1 cellular context compared by ENCODE assay signal in genomic region chr12:113700943-113701342, GRCh38.
TF ChIP-seq lines count a peak whose summit lies in the region.

No MANE protein-coding gene starts in this region.

TF ChIP-seq in HepG2, 621 proteins besides CTCF, POLR2A, EP300 and RAD21 (continued from another document):
- TF ChIP-seq, protein P1, sequence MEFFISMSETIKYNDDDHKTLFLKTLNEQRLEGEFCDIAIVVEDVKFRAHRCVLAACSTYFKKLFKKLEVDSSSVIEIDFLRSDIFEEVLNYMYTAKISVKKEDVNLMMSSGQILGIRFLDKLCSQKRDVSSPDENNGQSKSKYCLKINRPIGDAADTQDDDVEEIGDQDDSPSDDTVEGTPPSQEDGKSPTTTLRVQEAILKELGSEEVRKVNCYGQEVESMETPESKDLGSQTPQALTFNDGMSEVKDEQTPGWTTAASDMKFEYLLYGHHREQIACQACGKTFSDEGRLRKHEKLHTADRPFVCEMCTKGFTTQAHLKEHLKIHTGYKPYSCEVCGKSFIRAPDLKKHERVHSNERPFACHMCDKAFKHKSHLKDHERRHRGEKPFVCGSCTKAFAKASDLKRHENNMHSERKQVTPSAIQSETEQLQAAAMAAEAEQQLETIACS (CRISPR knock-in tag; IDR thresholded peaks at IDR 0.05): no peak
